8 cellular contexts compared by ENCODE assay signal in genomic region chr10:124717911-124718734, GRCh38. TPM values are rescaled to one million over a fixed set of nuclear protein-coding genes. Genes with fewer than 3 reads are reported as not detected.
A peak's percentile ranks its signal among the peaks of the same experiment; 100 is the strongest.
DNase-seq lines count a peak whose midpoint lies in the region; ATAC-seq, FAIRE-seq and TF ChIP-seq lines count a peak whose summit lies in the region.

No MANE protein-coding gene starts in this region.

- peak; percentile 70 for ATAC-seq in GM18861 (IDR thresholded peaks at IDR 0.05; ENCODE audit: unreplicated experiment)
- ATAC-seq in HG02973 (IDR thresholded peaks at IDR 0.05; ENCODE audit: unreplicated experiment), result peak; percentile 45

- H3K9me3 ChIP-seq in kidney (ENCODE audit: control insufficient read depth in 1 of 2, low read length in 2 of 2), result no peaks in the 10 kb centered on the region

- peak overlapping the region in 1 of 2 donors; percentile 46 for H3K9ac ChIP-seq in kidney (ENCODE audit: low read length in 2 of 2)

- no peak overlapping the region for H3K4me3 ChIP-seq in kidney (ENCODE audit: low read length in 2 of 2)

- no peak for TF ChIP-seq CTCF in kidney (IDR thresholded peaks at IDR 0.05; ENCODE audit: borderline replicate concordance, extremely low read depth, insufficient read depth)

- peaks cover 61 to 64% of the 10 kb centered on the region in 2 donors for H3K4me1 ChIP-seq in kidney (ENCODE audit: control insufficient read depth in 1 of 2, insufficient read depth in 1 of 2, low read depth in 1 of 2, low read length in 2 of 2)

- intact Hi-C loops in kidney (cut with DNase I), result no loop called here

- no peak for FAIRE-seq in kidney (lab: Jason Lieb, UNC)

- H3K27ac ChIP-seq in kidney (ENCODE audit: low read depth in 2 of 2, low read length in 2 of 2), result peak overlapping the region; percentile 45 to 81

- peak; percentile 58 for DNase-seq in OCI-M2 (lab: John Stamatoyannopoulos, UW; ENCODE audit: unreplicated experiment)
- peak; percentile 72 for DNase-seq in activated T-helper 9 cell treated with anti-CD3 and anti-CD28 coated beads, Interleukin-2, amount 50 U/mL, for 16 hours (ENCODE audit: low read depth)
- peak; percentile 65 for DNase-seq in kidney
- peak; percentile 63 for DNase-seq in stimulated activated CD8-positive, alpha-beta memory T cell treated with anti-CD3 and anti-CD28 coated beads, Interleukin-12 subunit alpha, Interleukin-12 subunit beta, amount 100 ng/mL, for 1 hour (ENCODE audit: low read depth)
- no peak for DNase-seq in HT-29 (ENCODE audit: low spot score)
- DNase-seq in iPS-NIHi11 (ENCODE audit: low spot score), result no peak

- no peaks in the 10 kb centered on the region for H3K36me3 ChIP-seq in kidney (ENCODE audit: control insufficient read depth in 1 of 2, insufficient read depth in 2 of 2, low read length in 2 of 2)

RNA-seq across cellular contexts. Expression of gene FAM53B, which starts 26.1 kb away (rescaled TPM):
- 30.0 TPM for total RNA-seq in kidney
- polyA plus RNA-seq in kidney (ENCODE audit: insufficient read depth, low read depth, low replicate concordance), result 11.8 TPM
- 17.8 and 20.2 TPM in 2 replicates for total RNA-seq in HT-29 (2014; rRNA removed; shearing (Covaris generic))

Comparison
In these comparisons a context has a peak if more than half of its experiments do, and no peak if none do; other contexts are left out.
1. DNase-seq: peak in OCI-M2 (single experiment), activated T-helper 9 cell treated with anti-CD3 and anti-CD28 coated beads, Interleukin-2, amount 50 U/mL, for 16 hours (single experiment), kidney (single experiment) and stimulated activated CD8-positive, alpha-beta memory T cell treated with anti-CD3 and anti-CD28 coated beads, Interleukin-12 subunit alpha, Interleukin-12 subunit beta, amount 100 ng/mL, for 1 hour (single experiment); none in HT-29 (single experiment) and iPS-NIHi11 (single experiment).